1 cellular context compared by ENCODE assay signal in genomic region chr7:150373049-150373801, GRCh38.
TF ChIP-seq lines count a peak whose summit lies in the region.

No MANE protein-coding gene starts in this region.

TF ChIP-seq in SK-N-SH treated with all-trans-retinoic acid at 6 μM for 48 hours, 23 proteins besides CTCF, POLR2A, EP300 and RAD21 (continued from another document):
- TF ChIP-seq CSRNP3 (CRISPR knock-in tag; IDR thresholded peaks at IDR 0.05) (no peak), CREB5 (CRISPR knock-in tag; IDR thresholded peaks at IDR 0.05; ENCODE audit: low read depth) (no peak), POU6F1 (CRISPR knock-in tag; IDR thresholded peaks at IDR 0.05; ENCODE audit: borderline replicate concordance, low read depth) (no peak)
